In the genomic region with DNA sequence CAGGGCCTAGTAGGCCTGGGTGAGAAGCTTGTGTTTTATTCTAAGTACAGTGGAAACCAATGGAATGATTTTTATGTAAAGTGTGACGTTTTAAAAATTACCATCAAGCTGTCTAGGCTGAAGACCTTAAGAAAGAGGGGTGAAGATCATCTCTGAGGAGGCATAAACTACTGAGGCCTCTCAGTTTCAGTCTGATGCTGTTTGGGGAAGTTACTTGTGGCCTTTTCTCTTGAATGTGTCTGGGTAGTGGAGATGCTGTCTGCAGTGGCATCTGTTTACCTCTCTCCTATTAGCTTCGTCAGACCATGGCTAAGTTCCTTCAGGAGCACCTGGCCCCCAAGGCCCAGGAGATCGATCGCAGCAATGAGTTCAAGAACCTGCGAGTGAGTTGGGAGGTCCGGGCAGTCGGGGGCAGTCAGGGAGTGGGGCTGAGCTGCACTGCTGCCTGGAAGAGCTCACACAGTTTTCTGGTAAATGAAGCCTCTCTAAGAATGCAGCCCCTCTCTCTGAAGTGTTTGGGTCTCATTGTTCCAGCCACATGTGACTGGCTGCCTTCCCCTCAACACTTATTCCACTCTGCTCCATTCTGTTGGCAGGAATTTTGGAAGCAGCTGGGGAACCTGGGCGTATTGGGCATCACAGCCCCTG, we compare ENCODE assay signal across 8 cellular contexts. TPM values are rescaled to one million over a fixed set of nuclear protein-coding genes. Genes with fewer than 3 reads are reported as not detected.
A peak's percentile ranks its signal among the peaks of the same experiment; 100 is the strongest.
DNase-seq lines count a peak whose midpoint lies in the region; ATAC-seq, FAIRE-seq and TF ChIP-seq lines count a peak whose summit lies in the region.

No MANE protein-coding gene starts in this region.

- H3K4me2 ChIP-seq in OCI-LY7 (ENCODE audit: low read length): peak overlapping the region; percentile 39; the same call in 1 of the 2 replicates

- POLR2A ChIA-PET in OCI-LY7 (lab: Charles Lee): interaction anchor here (0.7 to 1.3 kb wide), 3 partner anchors 8 to 25 kb away, joined by 3 to 5 read pairs (median 4); a partner anchor contains a TSS

- H3K9me2 ChIP-seq in OCI-LY7 (ENCODE audit: insufficient read depth, low read length): no peaks in the 10 kb centered on the region

- H3K4me1 Mint-ChIP-seq in nephron: peaks cover 21% of the 10 kb centered on the region

- no peak for FAIRE-seq in D721Med (lab: Jason Lieb, UNC)

- peak; percentile 44 for DNase-seq in OCI-LY7 (ENCODE audit: low spot score)
- no peak for DNase-seq in putamen (ENCODE audit: low spot score)
- DNase-seq in NCI-H1436 (lab: John Stamatoyannopoulos, UW): no peak
- DNase-seq in stimulated activated naive CD4-positive, alpha-beta T cell (lab: John Stamatoyannopoulos, UW): no peak
- no peak for DNase-seq in D721Med (ENCODE audit: insufficient read length, low spot score)

- no TSS peak for BruUV-seq in OCI-LY7 (replicated peaks; lab: Mats Ljungman, UMichigan)

- no peaks in the 10 kb centered on the region for H3K9me3 Mint-ChIP-seq in nephron

- no peaks in the 10 kb centered on the region for H3K27me3 Mint-ChIP-seq in nephron (ENCODE audit: low read depth)

- no peak overlapping the region for H3K4me3 ChIP-seq in OCI-LY7 (ENCODE audit: low read depth, low read length, poor library complexity, severe bottlenecking)

- no peaks in the 10 kb centered on the region for H3K9me3 ChIP-seq in OCI-LY7 (ENCODE audit: low read length)

- H3K27ac ChIP-seq in OCI-LY7 (ENCODE audit: low read depth, low read length, poor library complexity, severe bottlenecking): no peak overlapping the region

- TF ChIP-seq CTCF in OCI-LY7 (conservative IDR thresholded peaks at IDR 0.05; ENCODE audit: low read length) (no peak), nephron (IDR thresholded peaks at IDR 0.05; ENCODE audit: unreplicated experiment in 3 of 3) (no peak), D721Med (IDR thresholded peaks at IDR 0.05; ENCODE audit: insufficient read depth, missing control alignments) (no peak)

- H4K20me1 ChIP-seq in OCI-LY7 (ENCODE audit: insufficient read depth, low read length): no peaks in the 10 kb centered on the region

- peaks cover 13% of the 10 kb centered on the region; the same call in 1 of the 2 replicates for H3K36me3 ChIP-seq in OCI-LY7 (ENCODE audit: insufficient read depth, low read length)

- H3K4me1 ChIP-seq in OCI-LY7 (ENCODE audit: insufficient read depth, low read length, poor library complexity, severe bottlenecking): peaks cover 27% of the 10 kb centered on the region

- H2AFZ ChIP-seq in OCI-LY7 (ENCODE audit: low read length): no peak overlapping the region

- H3K4me3 Mint-ChIP-seq in nephron: peak overlapping the region; percentile 69 to 78 (median 76)

- H3K36me3 Mint-ChIP-seq in nephron (ENCODE audit: low read depth): peaks cover 32% of the 10 kb centered on the region

- peak overlapping the region in 1 of 3 experiments; percentile 56 for H3K27ac Mint-ChIP-seq in nephron

- ATAC-seq in GM18907 (IDR thresholded peaks at IDR 0.05; ENCODE audit: unreplicated experiment) (peak; percentile 42), HG02571 (IDR thresholded peaks at IDR 0.05; ENCODE audit: unreplicated experiment) (peak; percentile 44)

- intact Hi-C loops in OCI-LY7 (cut with micrococcal nuclease; ENCODE audit: unreplicated experiment): no loop called here

- CTCF ChIA-PET in OCI-LY7 (lab: Charles Lee; ENCODE audit: unreplicated experiment): interaction anchor here (0.6 kb wide), 1 partner anchor 49 kb away, joined by 3 read pairs; a partner anchor contains a TSS

- H3K79me2 ChIP-seq in OCI-LY7 (ENCODE audit: insufficient read depth, low read depth, low read length): no peaks in the 10 kb centered on the region

RNA-seq across cellular contexts. Expression of a gene that starts 1.9 kb away (rescaled TPM):
- 16.4 and 20.6 TPM in 2 replicates for total RNA-seq in OCI-LY7 (2014; rRNA removed; shearing (Covaris generic))
- total RNA-seq in OCI-LY7 (2022): 57.2 and 67.3 TPM in 2 replicates

RNA-seq across cellular contexts. Expression of a gene that starts 24.9 kb away (rescaled TPM):
- 71.3 and 89.6 TPM in 2 replicates for total RNA-seq in OCI-LY7 (2014; rRNA removed; shearing (Covaris generic))
- 106 TPM in 2 replicates for total RNA-seq in OCI-LY7 (2022)

RNA-seq across cellular contexts. Expression of a gene that starts 33.3 kb away (rescaled TPM):
- 14.6 and 15.0 TPM in 2 replicates for total RNA-seq in OCI-LY7 (2014; rRNA removed; shearing (Covaris generic))
- total RNA-seq in OCI-LY7 (2022): 22.3 TPM in 2 replicates

RNA-seq across cellular contexts. Expression of a gene that starts 49.4 kb away (rescaled TPM):
- total RNA-seq in OCI-LY7 (2014; rRNA removed; shearing (Covaris generic)): 0.03 and 0.08 TPM in 2 replicates
- 0.25 and 0.26 TPM in 2 replicates for total RNA-seq in OCI-LY7 (2022)

RNA-seq across cellular contexts. Expression of a gene that starts 56.6 kb away (rescaled TPM):
- not detected in 2 replicates for total RNA-seq in OCI-LY7 (2014; rRNA removed; shearing (Covaris generic))
- total RNA-seq in OCI-LY7 (2022): not detected in 2 replicates
